In the genomic region with DNA sequence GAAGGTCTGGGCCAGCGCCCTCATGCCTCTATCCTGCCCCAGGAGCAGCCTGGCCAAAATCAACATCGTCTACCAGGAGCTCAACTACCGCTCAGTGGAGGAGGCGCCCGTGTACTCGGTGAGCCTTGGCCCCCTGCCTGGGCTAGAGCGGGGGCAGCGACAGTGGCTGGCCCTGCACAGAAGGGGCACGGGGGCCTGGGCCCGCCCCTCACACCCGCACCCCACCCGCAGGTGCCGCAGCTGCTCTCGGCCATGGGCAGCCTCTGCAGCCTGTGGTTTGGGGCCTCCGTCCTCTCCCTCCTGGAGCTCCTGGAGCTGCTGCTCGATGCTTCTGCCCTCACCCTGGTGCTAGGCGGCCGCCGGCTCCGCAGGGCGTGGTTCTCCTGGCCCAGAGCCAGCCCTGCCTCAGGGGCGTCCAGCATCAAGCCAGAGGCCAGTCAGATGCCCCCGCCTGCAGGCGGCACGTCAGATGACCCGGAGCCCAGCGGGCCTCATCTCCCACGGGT, we compare ENCODE assay signal across 2 cellular contexts.
TF ChIP-seq lines count a peak whose summit lies in the region.

No MANE protein-coding gene starts in this region.

TF ChIP-seq in SK-N-SH treated with all-trans-retinoic acid at 6 μM for 48 hours, 23 proteins besides CTCF, POLR2A, EP300 and RAD21 (continued from another document):
- no peak for TF ChIP-seq TOX (CRISPR knock-in tag; IDR thresholded peaks at IDR 0.05; ENCODE audit: borderline replicate concordance)
- TF ChIP-seq ZFP3 (CRISPR knock-in tag; IDR thresholded peaks at IDR 0.05), result no peak
- TF ChIP-seq BACH2 (CRISPR knock-in tag; IDR thresholded peaks at IDR 0.05; ENCODE audit: borderline replicate concordance), result no peak
- TF ChIP-seq ZNF565 (CRISPR knock-in tag; conservative IDR thresholded peaks at IDR 0.05; ENCODE audit: low read depth), result no peak
- TF ChIP-seq, protein P1, sequence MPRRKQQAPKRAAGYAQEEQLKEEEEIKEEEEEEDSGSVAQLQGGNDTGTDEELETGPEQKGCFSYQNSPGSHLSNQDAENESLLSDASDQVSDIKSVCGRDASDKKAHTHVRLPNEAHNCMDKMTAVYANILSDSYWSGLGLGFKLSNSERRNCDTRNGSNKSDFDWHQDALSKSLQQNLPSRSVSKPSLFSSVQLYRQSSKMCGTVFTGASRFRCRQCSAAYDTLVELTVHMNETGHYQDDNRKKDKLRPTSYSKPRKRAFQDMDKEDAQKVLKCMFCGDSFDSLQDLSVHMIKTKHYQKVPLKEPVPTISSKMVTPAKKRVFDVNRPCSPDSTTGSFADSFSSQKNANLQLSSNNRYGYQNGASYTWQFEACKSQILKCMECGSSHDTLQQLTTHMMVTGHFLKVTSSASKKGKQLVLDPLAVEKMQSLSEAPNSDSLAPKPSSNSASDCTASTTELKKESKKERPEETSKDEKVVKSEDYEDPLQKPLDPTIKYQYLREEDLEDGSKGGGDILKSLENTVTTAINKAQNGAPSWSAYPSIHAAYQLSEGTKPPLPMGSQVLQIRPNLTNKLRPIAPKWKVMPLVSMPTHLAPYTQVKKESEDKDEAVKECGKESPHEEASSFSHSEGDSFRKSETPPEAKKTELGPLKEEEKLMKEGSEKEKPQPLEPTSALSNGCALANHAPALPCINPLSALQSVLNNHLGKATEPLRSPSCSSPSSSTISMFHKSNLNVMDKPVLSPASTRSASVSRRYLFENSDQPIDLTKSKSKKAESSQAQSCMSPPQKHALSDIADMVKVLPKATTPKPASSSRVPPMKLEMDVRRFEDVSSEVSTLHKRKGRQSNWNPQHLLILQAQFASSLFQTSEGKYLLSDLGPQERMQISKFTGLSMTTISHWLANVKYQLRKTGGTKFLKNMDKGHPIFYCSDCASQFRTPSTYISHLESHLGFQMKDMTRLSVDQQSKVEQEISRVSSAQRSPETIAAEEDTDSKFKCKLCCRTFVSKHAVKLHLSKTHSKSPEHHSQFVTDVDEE (CRISPR knock-in tag; IDR thresholded peaks at IDR 0.05), result no peak
- no peak for TF ChIP-seq PPARA (CRISPR knock-in tag; IDR thresholded peaks at IDR 0.05; ENCODE audit: borderline replicate concordance)
- no peak for TF ChIP-seq TCF4 (CRISPR knock-in tag; IDR thresholded peaks at IDR 0.05; ENCODE audit: borderline replicate concordance)
TF ChIP-seq in SK-N-SH treated with all-trans-retinoic acid at 6 μM for 48 hours: peak in this region for 0.

TF ChIP-seq in SK-N-SH, 30 proteins besides CTCF, POLR2A, EP300 and RAD21 (continued from another document):
- TF ChIP-seq, protein P2, sequence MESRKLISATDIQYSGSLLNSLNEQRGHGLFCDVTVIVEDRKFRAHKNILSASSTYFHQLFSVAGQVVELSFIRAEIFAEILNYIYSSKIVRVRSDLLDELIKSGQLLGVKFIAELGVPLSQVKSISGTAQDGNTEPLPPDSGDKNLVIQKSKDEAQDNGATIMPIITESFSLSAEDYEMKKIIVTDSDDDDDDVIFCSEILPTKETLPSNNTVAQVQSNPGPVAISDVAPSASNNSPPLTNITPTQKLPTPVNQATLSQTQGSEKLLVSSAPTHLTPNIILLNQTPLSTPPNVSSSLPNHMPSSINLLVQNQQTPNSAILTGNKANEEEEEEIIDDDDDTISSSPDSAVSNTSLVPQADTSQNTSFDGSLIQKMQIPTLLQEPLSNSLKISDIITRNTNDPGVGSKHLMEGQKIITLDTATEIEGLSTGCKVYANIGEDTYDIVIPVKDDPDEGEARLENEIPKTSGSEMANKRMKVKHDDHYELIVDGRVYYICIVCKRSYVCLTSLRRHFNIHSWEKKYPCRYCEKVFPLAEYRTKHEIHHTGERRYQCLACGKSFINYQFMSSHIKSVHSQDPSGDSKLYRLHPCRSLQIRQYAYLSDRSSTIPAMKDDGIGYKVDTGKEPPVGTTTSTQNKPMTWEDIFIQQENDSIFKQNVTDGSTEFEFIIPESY (IDR thresholded peaks at IDR 0.05; ENCODE audit: borderline replicate concordance, low read depth), result no peak
- TF ChIP-seq, protein P3, sequence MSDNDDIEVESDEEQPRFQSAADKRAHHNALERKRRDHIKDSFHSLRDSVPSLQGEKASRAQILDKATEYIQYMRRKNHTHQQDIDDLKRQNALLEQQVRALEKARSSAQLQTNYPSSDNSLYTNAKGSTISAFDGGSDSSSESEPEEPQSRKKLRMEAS (IDR thresholded peaks at IDR 0.05; ENCODE audit: low read depth), result no peak
- no peak for TF ChIP-seq SIN3A (IDR thresholded peaks at IDR 0.05; ENCODE audit: borderline replicate concordance, low read depth, low read length)
- no peak for TF ChIP-seq ELF1 (IDR thresholded peaks at IDR 0.05)
